ENCODE assay signal across 13 cellular contexts in genomic region chr22:36641902-36642640, GRCh38.
DNase-seq lines count a peak whose midpoint lies in the region; TF ChIP-seq lines count a peak whose summit lies in the region.
"Had no signal": no experiment of that assay in that cellular context is flagged by ENCODE, and none has a peak within 500 bp of the region (broad histone marks: within the 10 kb centered on the region; RNA-seq: fewer than 3 reads in every experiment).

No MANE protein-coding gene starts in this region.

- DNase-seq in D341Med (ENCODE audit: low spot score) (peak; percentile 73), MG63 (peak; percentile 55), mammary epithelial cell (peak; percentile 88), mesenteric fat pad (ENCODE audit: low spot score) (peak; percentile 20), NOMO-1 (lab: John Stamatoyannopoulos, UW; ENCODE audit: unreplicated experiment in 2 of 2) (no peak), UCSD-AML1 (lab: John Stamatoyannopoulos, UW; ENCODE audit: unreplicated experiment) (no peak), 8988T (no peak)
- no peak for DNase-seq in CD4-positive, alpha-beta memory T cell
- DNase-seq: activated CD4-positive, alpha-beta T cell treated with anti-CD3 and anti-CD28 coated beads for 4 hours; NCI-H2107 had no signal

- WGBS in mammary epithelial cell (ENCODE audit: low coverage, missing lambda C conversion rate), result 45% methylated on average over 6 of the region's 6 CpGs

- POLR2A ChIA-PET in CD4-positive, alpha-beta memory T cell (lab: Charles Lee; ENCODE audit: partially characterized antibody), result no interaction called here

- H3K36me3 ChIP-seq in MG63, result no peaks in the 10 kb centered on the region
- no peaks in the 10 kb centered on the region for H3K36me3 ChIP-seq in mammary epithelial cell (ENCODE audit: insufficient read depth, low read length)
- no peaks in the 10 kb centered on the region for H3K36me3 ChIP-seq in CD4-positive, alpha-beta memory T cell (ENCODE audit: insufficient read depth, low read length)

- no peak overlapping the region for H2AFZ ChIP-seq in mammary epithelial cell (ENCODE audit: low read depth, low read length)

- no peaks in the 10 kb centered on the region for H3K36me3 Mint-ChIP-seq in CD4-positive, alpha-beta memory T cell
- H3K36me3 Mint-ChIP-seq: activated naive CD4-positive, alpha-beta T cell treated with anti-CD3 and anti-CD28 coated beads, Interleukin-2, amount 50 U/mL, for 24 hours; natural killer cell treated with Interleukin-12 subunit alpha and Interleukin-12 subunit beta and Interleukin-15 and Interleukin-18, amount 100 ng/mL, for 72 hours had no signal

- intact Hi-C loops in mammary epithelial cell (cut with micrococcal nuclease), result loop anchor here (5.0 kb wide), 2 partner anchors 60 to 390 kb away; partner anchors contain the start of gene CACNG2
- intact Hi-C loops in CD4-positive, alpha-beta memory T cell (cut with micrococcal nuclease), result no loop called here

- peak overlapping the region; percentile 58 for H3K4me2 ChIP-seq in mammary epithelial cell (ENCODE audit: insufficient read depth, low read depth, low read length)

- CTCF ChIA-PET in mammary epithelial cell (lab: Charles Lee; ENCODE audit: low non-redundant PET), result interaction anchor here (0.6 kb wide), 1 partner anchor 95 kb away, joined by 4 read pairs; no protein-coding TSS in a partner anchor
- CTCF ChIA-PET in CD4-positive, alpha-beta memory T cell (lab: Charles Lee; ENCODE audit: partially characterized antibody), result no interaction called here

- H3K79me2 ChIP-seq in mammary epithelial cell (ENCODE audit: insufficient read depth, low read length), result no peaks in the 10 kb centered on the region

- peaks cover 10% of the 10 kb centered on the region for H3K4me1 ChIP-seq in mammary epithelial cell (ENCODE audit: insufficient read depth, low read length)
- no peaks in the 10 kb centered on the region for H3K4me1 ChIP-seq in CD4-positive, alpha-beta memory T cell (ENCODE audit: insufficient read depth, low read length)

- no TSS peak for BruUV-seq in mammary epithelial cell (replicated peaks; lab: Mats Ljungman, UMichigan)

- H3K9me3 Mint-ChIP-seq in CD4-positive, alpha-beta memory T cell, result peaks cover 0 to 3% (median 0%) of the 10 kb centered on the region in 8 donors
- H3K9me3 Mint-ChIP-seq: activated naive CD4-positive, alpha-beta T cell treated with anti-CD3 and anti-CD28 coated beads, Interleukin-2, amount 50 U/mL, for 24 hours; natural killer cell treated with Interleukin-12 subunit alpha and Interleukin-12 subunit beta and Interleukin-15 and Interleukin-18, amount 100 ng/mL, for 72 hours had no signal

- H3K4me3 ChIP-seq in MG63 (no peak overlapping the region), mammary epithelial cell (replicated peaks in 1 of 3; ENCODE audit: insufficient read depth in 1 of 3, low read depth in 2 of 3, low read length in 3 of 3) (no peak overlapping the region)
- no peak overlapping the region for H3K4me3 ChIP-seq in CD4-positive, alpha-beta memory T cell (ENCODE audit: low read length in 2 of 2)
- H3K4me3 ChIP-seq: K562 had no signal

- no peak for TF ChIP-seq CTCF in mammary epithelial cell (conservative IDR thresholded peaks at IDR 0.05 in 1 of 2, IDR thresholded peaks at IDR 0.05 in 1 of 2; ENCODE audit: extremely low read depth in 1 of 2, insufficient read depth in 1 of 2, low read depth in 1 of 2, low read length in 2 of 2)

- peaks cover 24% of the 10 kb centered on the region for H3K27me3 ChIP-seq in MG63
- H3K27me3 ChIP-seq in mammary epithelial cell (ENCODE audit: insufficient read depth, low read length), result no peaks in the 10 kb centered on the region
- H3K27me3 ChIP-seq in CD4-positive, alpha-beta memory T cell (ENCODE audit: insufficient read depth, low read length), result peaks cover 9% of the 10 kb centered on the region

- H3K27me3 Mint-ChIP-seq in CD4-positive, alpha-beta memory T cell, result peaks cover 38 to 41% of the 10 kb centered on the region in 2 donors

- H3K27ac ChIP-seq in mammary epithelial cell (ENCODE audit: insufficient read depth, low read depth, low read length), result no peak overlapping the region
- no peak overlapping the region for H3K27ac ChIP-seq in CD4-positive, alpha-beta memory T cell (ENCODE audit: low read depth, low read length)

- no peaks in the 10 kb centered on the region for H4K20me1 ChIP-seq in mammary epithelial cell (ENCODE audit: insufficient read depth, low read length)

- no peaks in the 10 kb centered on the region for H3K9me3 ChIP-seq in MG63
- no peaks in the 10 kb centered on the region for H3K9me3 ChIP-seq in mammary epithelial cell (replicated peaks; ENCODE audit: insufficient read depth, low read length)
- H3K9me3 ChIP-seq in CD4-positive, alpha-beta memory T cell (ENCODE audit: control insufficient read depth in 1 of 2, low read length in 2 of 2), result no peaks in the 10 kb centered on the region

- in situ Hi-C loops in mammary epithelial cell (cut with MboI; ENCODE audit: low sequenced_read_pairs in 2 of 2), result no loop called here

- no peak overlapping the region for H3K27ac Mint-ChIP-seq in CD4-positive, alpha-beta memory T cell
- H3K27ac Mint-ChIP-seq: natural killer cell treated with Interleukin-12 subunit alpha and Interleukin-12 subunit beta and Interleukin-15 and Interleukin-18, amount 100 ng/mL, for 72 hours had no signal

- dilution Hi-C loops in mammary epithelial cell (cut with HindIII; ENCODE audit: low sequenced_read_pairs), result loop anchor here (5.0 kb wide), 1 partner anchor 40 kb away; no protein-coding TSS in a partner anchor

- no peaks in the 10 kb centered on the region for H3K4me1 Mint-ChIP-seq in CD4-positive, alpha-beta memory T cell
- H3K4me1 Mint-ChIP-seq: activated naive CD4-positive, alpha-beta T cell treated with anti-CD3 and anti-CD28 coated beads, Interleukin-2, amount 50 U/mL, for 24 hours had no signal

- no peak overlapping the region for H3K9ac ChIP-seq in mammary epithelial cell (ENCODE audit: insufficient read depth, low read length)

- no peak overlapping the region for H3K4me3 Mint-ChIP-seq in CD4-positive, alpha-beta memory T cell
- H3K4me3 Mint-ChIP-seq: activated naive CD4-positive, alpha-beta T cell treated with anti-CD3 and anti-CD28 coated beads, Interleukin-2, amount 50 U/mL, for 24 hours; natural killer cell treated with Interleukin-12 subunit alpha and Interleukin-12 subunit beta and Interleukin-15 and Interleukin-18, amount 100 ng/mL, for 72 hours had no signal

Comparison
In these comparisons a context has a peak if more than half of its experiments do, and no peak if none do; other contexts are left out.
1. DNase-seq: peak in D341Med (single experiment), MG63 (single experiment), mammary epithelial cell (single experiment) and mesenteric fat pad (single experiment); none in NOMO-1 (0 of 2), UCSD-AML1 (single experiment), CD4-positive, alpha-beta memory T cell (0 of 5) and 8988T (single experiment).